In genomic region chr6:135853227-135853626, GRCh38 we compare ENCODE assay signal across 10 cellular contexts. TPM values are rescaled to one million over a fixed set of nuclear protein-coding genes. Genes with fewer than 3 reads are reported as not detected.
DNase-seq lines count a peak whose midpoint lies in the region; ATAC-seq and TF ChIP-seq lines count a peak whose summit lies in the region.
"Had no signal": no experiment of that assay in that cellular context is flagged by ENCODE, and none has a peak within 500 bp of the region (broad histone marks: within the 10 kb centered on the region; RNA-seq: fewer than 3 reads in every experiment).

No MANE protein-coding gene starts in this region.

- in situ Hi-C loops in ACHN (cut with HindIII; ENCODE audit: low pct_ligation_motif_present, low pct_unique_long_range_greater_than_20kb, low sequenced_read_pairs) = no loop called here

- H3K4me3 Mint-ChIP-seq in nephron (peak overlapping the region in 2 of 3 experiments; percentile 28 to 80), Calu3 (ENCODE audit: low read depth, unreplicated experiment) (no peak overlapping the region)
- H3K4me3 Mint-ChIP-seq: memory B cell had no signal

- H3K27me3 ChIP-seq in dorsolateral prefrontal cortex = no peaks in the 10 kb centered on the region

- H3K9me3 Mint-ChIP-seq in nephron (no peaks in the 10 kb centered on the region), Calu3 (ENCODE audit: low read depth, unreplicated experiment) (no peaks in the 10 kb centered on the region)
- H3K9me3 Mint-ChIP-seq: memory B cell had no signal

- no peaks in the 10 kb centered on the region for H3K36me3 Mint-ChIP-seq in nephron (ENCODE audit: low read depth)
- no peaks in the 10 kb centered on the region for H3K36me3 Mint-ChIP-seq in Calu3 (ENCODE audit: insufficient read depth, unreplicated experiment)
- H3K36me3 Mint-ChIP-seq: memory B cell had no signal

- TF ChIP-seq CTCF in dorsolateral prefrontal cortex (IDR thresholded peaks at IDR 0.05 in 54 of 56, conservative IDR thresholded peaks at IDR 0.05 in 2 of 56; ENCODE audit: low read depth in 1 of 56, partially characterized antibody in 56 of 56) (peak in 6 of 56 donors; percentile 6 to 14 (median 10)), nephron (IDR thresholded peaks at IDR 0.05; ENCODE audit: unreplicated experiment in 3 of 3) (no peak), Calu3 (IDR thresholded peaks at IDR 0.05; ENCODE audit: unreplicated experiment) (no peak)

- CTCF ChIA-PET in Calu3 (lab: Charles Lee) = no interaction called here

- no peak for ATAC-seq in activated CD4-positive, CD25-positive, alpha-beta regulatory T cell treated with anti-CD3 and anti-CD28 coated beads, Interleukin-2, amount 50 U/mL, for 24 hours

- peak overlapping the region in 36 of 59 donors; percentile 1 to 84 (median 58) for H3K27ac ChIP-seq in dorsolateral prefrontal cortex

- DNase-seq in ACHN (peak; percentile 23), OCI-M1 (lab: John Stamatoyannopoulos, UW) (peak; percentile 40), dorsolateral prefrontal cortex (no peak), NCI-H2196 (lab: John Stamatoyannopoulos, UW; ENCODE audit: unreplicated experiment) (no peak), Calu3 (no peak), NCI-H146 (lab: John Stamatoyannopoulos, UW) (no peak)
- DNase-seq: DND-41 had no signal

- H3K27ac Mint-ChIP-seq in nephron = peak overlapping the region in 2 of 3 experiments; percentile 18 to 75
- H3K27ac Mint-ChIP-seq in Calu3 (ENCODE audit: unreplicated experiment) = no peak overlapping the region
- H3K27ac Mint-ChIP-seq: memory B cell had no signal

- no peaks in the 10 kb centered on the region for H3K27me3 Mint-ChIP-seq in nephron (ENCODE audit: low read depth)
- no peaks in the 10 kb centered on the region for H3K27me3 Mint-ChIP-seq in Calu3 (ENCODE audit: unreplicated experiment)
- H3K27me3 Mint-ChIP-seq: memory B cell had no signal

- peaks cover 23% of the 10 kb centered on the region for H3K4me1 Mint-ChIP-seq in nephron
- peaks cover 10% of the 10 kb centered on the region for H3K4me1 Mint-ChIP-seq in Calu3 (ENCODE audit: low read depth, unreplicated experiment)

- peak overlapping the region; percentile 3 to 67 (median 50) for H3K4me3 ChIP-seq in dorsolateral prefrontal cortex

- intact Hi-C loops in dorsolateral prefrontal cortex (cut with DNase I) (no loop called here), Calu3 (cut with micrococcal nuclease; ENCODE audit: unreplicated experiment) (no loop called here)

- no TSS peak for BruUV-seq in Calu3 (replicated peaks; lab: Mats Ljungman, UMichigan)

RNA-seq across cellular contexts. Expression of gene PDE7B, which starts 1.7 kb away (rescaled TPM):
- total RNA-seq in dorsolateral prefrontal cortex = 10 to 100 TPM in 116 of 120 experiments, 1 to 10 TPM in 4; 7.9 to 33.2 (median 16.3) TPM
- 0.09 and 0.20 TPM in 2 replicates for total RNA-seq in Calu3 (2022)

Comparison
In these comparisons a context has a peak if more than half of its experiments do, and no peak if none do; other contexts are left out.
1. DNase-seq: peak in ACHN (single experiment) and OCI-M1 (single experiment); none in dorsolateral prefrontal cortex (0 of 10), NCI-H2196 (single experiment), Calu3 (single experiment) and NCI-H146 (single experiment).